ENCODE assay signal across 29 cellular contexts in genomic region chr10:7100004-7100697, GRCh38.
"Had no signal": no experiment of that assay in that cellular context is flagged by ENCODE, and none has a peak within 500 bp of the region (broad histone marks: within the 10 kb centered on the region; RNA-seq: fewer than 3 reads in every experiment).

No MANE protein-coding gene starts in this region.

- DNase-seq: activated CD4-positive, alpha-beta memory T cell treated with anti-CD3 and anti-CD28 coated beads for 36 hours; activated CD4-positive, alpha-beta T cell treated with anti-CD3 and anti-CD28 coated beads for 36 hours; activated CD4-positive, alpha-beta T cell treated with anti-CD3 and anti-CD28 coated beads, Interleukin-2, amount 10 ng/mL, durations not matched to agents 24 days and 14 days; activated CD4-positive, CD25-positive, alpha-beta regulatory T cell; activated CD4-positive, CD25-positive, alpha-beta regulatory T cell treated with anti-CD3 and anti-CD28 coated beads, Interleukin-2, amount 50 U/mL, for 72 hours; activated CD8-positive, alpha-beta memory T cell treated with anti-CD3 and anti-CD28 coated beads, Interleukin-2, amount 10 ng/mL, durations not matched to agents 7 days and 5 days; activated CD8-positive, alpha-beta memory T cell treated with anti-CD3 and anti-CD28 coated beads, Interleukin-2, amount 50 U/mL, for 4 hours; activated CD8-positive, alpha-beta T cell treated with anti-CD3 and anti-CD28 coated beads, Interleukin-2, amount 10 ng/mL, durations not matched to agents 7 days and 5 days; activated gamma-delta T cell; activated naive CD4-positive, alpha-beta T cell; activated naive CD4-positive, alpha-beta T cell treated with anti-CD3 and anti-CD28 coated beads, Interleukin-2, amount 10 ng/mL, durations not matched to agents 7 days and 5 days; activated naive CD8-positive, alpha-beta T cell treated with anti-CD3 and anti-CD28 coated beads, Interleukin-2, amount 10 ng/mL, durations not matched to agents 7 days and 5 days; activated T-cell treated with anti-CD3 and anti-CD28 coated beads, Interleukin-2, amount 50 U/mL, for 1 hour; activated T-cell treated with anti-CD3 and anti-CD28 coated beads, Interleukin-2, amount 50 U/mL, for 48 hours; dorsolateral prefrontal cortex; effector memory CD4-positive, alpha-beta T cell; endodermal cell; erythroblast; foreskin keratinocyte; gastrocnemius medialis; T-helper 1 cell; T-helper 17 cell; T1000 had no signal

- H3K4me3 ChIP-seq: ascending aorta, breast epithelium, cardiac muscle cell, coronary artery, dorsolateral prefrontal cortex, esophagus muscularis mucosa, gastrocnemius medialis had no signal

- H3K27ac ChIP-seq: ascending aorta, cardiac muscle cell, coronary artery, dorsolateral prefrontal cortex, foreskin keratinocyte, gastrocnemius medialis had no signal

- H3K27me3 ChIP-seq: ascending aorta, breast epithelium, cardiac muscle cell, esophagus muscularis mucosa, gastrocnemius medialis had no signal

- H3K9me3 ChIP-seq: ascending aorta, breast epithelium, esophagus muscularis mucosa, gastrocnemius medialis had no signal

- H3K36me3 ChIP-seq: ascending aorta, breast epithelium, cardiac muscle cell, esophagus muscularis mucosa, gastrocnemius medialis had no signal

- ATAC-seq: activated CD4-positive, alpha-beta T cell treated with anti-CD3 and anti-CD28 coated beads for 36 hours; activated CD8-positive, alpha-beta memory T cell treated with anti-CD3 and anti-CD28 coated beads, Interleukin-2, amount 10 ng/mL, durations not matched to agents 7 days and 5 days; activated CD8-positive, alpha-beta T cell treated with anti-CD3 and anti-CD28 coated beads, Interleukin-2, amount 10 ng/mL, durations not matched to agents 7 days and 5 days; activated naive CD4-positive, alpha-beta T cell treated with anti-CD3 and anti-CD28 coated beads, Interleukin-2, amount 50 U/mL, for 72 hours; foreskin keratinocyte; gastrocnemius medialis; T-helper 17 cell had no signal

- H3K4me1 ChIP-seq: ascending aorta, breast epithelium, foreskin keratinocyte, gastrocnemius medialis had no signal
